In genomic region chr4:15368906-15369305, GRCh38 we compare ENCODE assay signal across 11 cellular contexts. TPM values are rescaled to one million over a fixed set of nuclear protein-coding genes. Genes with fewer than 3 reads are reported as not detected.
A peak's percentile ranks its signal among the peaks of the same experiment; 100 is the strongest.
DNase-seq lines count a peak whose midpoint lies in the region; ATAC-seq lines count a peak whose summit lies in the region.
"Had no signal": no experiment of that assay in that cellular context is flagged by ENCODE, and none has a peak within 500 bp of the region (broad histone marks: within the 10 kb centered on the region; RNA-seq: fewer than 3 reads in every experiment).

No MANE protein-coding gene starts in this region.

- no peaks in the 10 kb centered on the region for H3K36me3 Mint-ChIP-seq in activated T-helper 17 cell treated with anti-CD3 and anti-CD28 coated beads, Interleukin-2, amount 50 U/mL, for 72 hours (ENCODE audit: low read depth)

- no peaks in the 10 kb centered on the region for H3K9me3 Mint-ChIP-seq in activated T-helper 17 cell treated with anti-CD3 and anti-CD28 coated beads, Interleukin-2, amount 50 U/mL, for 72 hours
- H3K9me3 Mint-ChIP-seq: nephron progenitor cell had no signal

- peak; percentile 62 for ATAC-seq in activated T-helper 17 cell treated with anti-CD3 and anti-CD28 coated beads, Interleukin-2, amount 50 U/mL, for 72 hours (replicated peaks)
- ATAC-seq in GM18519 (IDR thresholded peaks at IDR 0.05; ENCODE audit: low FRiP score, unreplicated experiment) (no peak), HG03196 (IDR thresholded peaks at IDR 0.05; ENCODE audit: unreplicated experiment) (no peak)

- no peaks in the 10 kb centered on the region for H3K27me3 Mint-ChIP-seq in activated T-helper 17 cell treated with anti-CD3 and anti-CD28 coated beads, Interleukin-2, amount 50 U/mL, for 72 hours

- no peaks in the 10 kb centered on the region for H3K4me1 Mint-ChIP-seq in activated T-helper 17 cell treated with anti-CD3 and anti-CD28 coated beads, Interleukin-2, amount 50 U/mL, for 72 hours

- no peak overlapping the region for H3K27ac Mint-ChIP-seq in activated T-helper 17 cell treated with anti-CD3 and anti-CD28 coated beads, Interleukin-2, amount 50 U/mL, for 72 hours
- H3K27ac Mint-ChIP-seq: nephron progenitor cell had no signal

- H3K4me3 Mint-ChIP-seq in activated T-helper 17 cell treated with anti-CD3 and anti-CD28 coated beads, Interleukin-2, amount 50 U/mL, for 72 hours: no peak overlapping the region
- H3K4me3 Mint-ChIP-seq: nephron progenitor cell had no signal

- DNase-seq in COLO829 (ENCODE audit: low spot score) (peak; percentile 19), HT1080 (ENCODE audit: low read depth) (peak; percentile 68), iris pigment epithelial cell (ENCODE audit: low read depth) (peak; percentile 55), epidermal melanocyte (ENCODE audit: insufficient read length, low spot score) (no peak)
- DNase-seq: activated CD4-positive, alpha-beta T cell treated with anti-CD3 and anti-CD28 coated beads for 48 hours; nephron progenitor cell; sigmoid colon had no signal

RNA-seq across cellular contexts. Expression of gene C1QTNF7, which starts 58.9 kb away (rescaled TPM):
- total RNA-seq in HT1080 (2014; rRNA removed; shearing (Covaris generic)): not detected in 2 replicates
- polyA plus RNA-seq in HT1080 (2015; cell fraction: cytosol; rRNA removed): not detected in 2 replicates
- polyA plus RNA-seq in HT1080 (2015; cell fraction: nucleus; rRNA removed): not detected in 2 replicates
- not detected for total RNA-seq in activated T-helper 17 cell treated with anti-CD3 and anti-CD28 coated beads, Interleukin-2, amount 50 U/mL, for 72 hours
- total RNA-seq: bronchial epithelial cell had no signal
